8 cellular contexts compared by ENCODE assay signal in genomic region chr7:64562621-64563275, GRCh38. TPM values are rescaled to one million over a fixed set of nuclear protein-coding genes. Genes with fewer than 3 reads are reported as not detected.
DNase-seq lines count a peak whose midpoint lies in the region; ATAC-seq and TF ChIP-seq lines count a peak whose summit lies in the region.

Gene ZNF680, minus strand, starts transcription at chr7:64563071. Its CDS starts 117 bp downstream, at chr7:64562954.

- H2AFZ ChIP-seq in neuronal stem cell (ENCODE audit: low read length), result peak within 1 kb of the TSS; percentile 89

- H3K4me1 ChIP-seq in foreskin keratinocyte (peaks cover 10% of the 10 kb centered on the region), neuronal stem cell (ENCODE audit: control insufficient read depth in 2 of 2, insufficient read depth in 1 of 2, low read depth in 1 of 2, low read length in 2 of 2) (no peaks in the 10 kb centered on the region)

- H3K14ac ChIP-seq in neuronal stem cell (ENCODE audit: low read length), result no peak within 1 kb of the TSS

- H3K18ac ChIP-seq in neuronal stem cell (ENCODE audit: low read length), result peak within 1 kb of the TSS; percentile 52

- peaks cover 2 to 37% of the 10 kb centered on the region in 2 donors for H3K9me3 ChIP-seq in neuronal stem cell (replicated peaks in 1 of 2; ENCODE audit: control insufficient read depth in 2 of 2, insufficient read depth in 1 of 2, low read depth in 1 of 2, low read length in 2 of 2)

- H2BK15ac ChIP-seq in neuronal stem cell (ENCODE audit: low read length), result no peak within 1 kb of the TSS

- TF ChIP-seq POLR2A in Raji (IDR thresholded peaks at IDR 0.05; ENCODE audit: insufficient read depth, low read depth, low read length), result peak; percentile 84

- no peak within 1 kb of the TSS for H4K91ac ChIP-seq in neuronal stem cell (ENCODE audit: low read depth, low read length, poor library complexity)

- no peak within 1 kb of the TSS for H2AK5ac ChIP-seq in neuronal stem cell (ENCODE audit: low read depth, low read length)

- H2BK120ac ChIP-seq in neuronal stem cell (ENCODE audit: low read depth, low read length), result no peak within 1 kb of the TSS

- H3K9ac ChIP-seq in neuronal stem cell (ENCODE audit: low read depth, low read length, poor library complexity), result peak within 1 kb of the TSS; percentile 77

- TF ChIP-seq CTCF in LNCaP clone FGC (IDR thresholded peaks at IDR 0.05; ENCODE audit: control insufficient read depth, extremely low read depth, insufficient read depth), result no peak
- TF ChIP-seq CTCF in foreskin keratinocyte (conservative IDR thresholded peaks at IDR 0.05), result no peak
- TF ChIP-seq CTCF in subcutaneous adipose tissue (IDR thresholded peaks at IDR 0.05; ENCODE audit: low read depth), result no peak

- H3K4me2 ChIP-seq in neuronal stem cell (ENCODE audit: insufficient read depth, low read length, poor library complexity, severe bottlenecking), result no peak within 1 kb of the TSS

- H3K27me3 ChIP-seq in foreskin keratinocyte (no peaks in the 10 kb centered on the region), neuronal stem cell (ENCODE audit: control insufficient read depth in 3 of 3, insufficient read depth in 3 of 3, low read depth in 1 of 3, low read length in 3 of 3) (no peaks in the 10 kb centered on the region)

- H3K4me3 ChIP-seq in LNCaP clone FGC (ENCODE audit: low read depth, low read length) (peak within 1 kb of the TSS; percentile 90), neuronal stem cell (ENCODE audit: low read length in 2 of 2) (peak within 1 kb of the TSS; percentile 87 to 92)

- H3K36me3 ChIP-seq in neuronal stem cell (replicated peaks in 1 of 2; ENCODE audit: control insufficient read depth in 2 of 2, insufficient read depth in 2 of 2, low read length in 2 of 2), result peaks cover 0 to 37% of the 10 kb centered on the region in 2 donors

- peak within 1 kb of the TSS; percentile 8 for H3K27ac ChIP-seq in foreskin keratinocyte
- peak within 1 kb of the TSS; percentile 86 for H3K27ac ChIP-seq in neuronal stem cell (replicated peaks; ENCODE audit: low read length)

- H2BK5ac ChIP-seq in neuronal stem cell (ENCODE audit: low read length), result peak within 1 kb of the TSS; percentile 70

- no peak within 1 kb of the TSS for H4K8ac ChIP-seq in neuronal stem cell (ENCODE audit: low read depth, low read length)

- no CpG with 5 or more reads among the region's 33 CpGs for WGBS in neuronal stem cell (ENCODE audit: extremely low coverage in 2 of 2, insufficient read length in 2 of 2, insufficient replicate concordance in 1 of 2), 2 donors

- no peak within 1 kb of the TSS for H2BK12ac ChIP-seq in neuronal stem cell (ENCODE audit: low read length)

- H3K23ac ChIP-seq in neuronal stem cell (ENCODE audit: low read depth, low read length, poor library complexity), result peak within 1 kb of the TSS; percentile 65

- ATAC-seq in foreskin keratinocyte, result peak; percentile 99

- no peaks in the 10 kb centered on the region for H3K79me1 ChIP-seq in neuronal stem cell (ENCODE audit: low read depth, low read length)

- no peak within 1 kb of the TSS for H3K4ac ChIP-seq in neuronal stem cell (ENCODE audit: low read length)

- DNase-seq in ELF-1 (ENCODE audit: low read depth, low spot score) (peak; percentile 98), GOT3 (lab: John Stamatoyannopoulos, UW) (peak; percentile 59), LNCaP clone FGC (ENCODE audit: low read depth) (peak; percentile 93), foreskin keratinocyte (peak; percentile 80 to 91), neuronal stem cell (ENCODE audit: low spot score) (peak; percentile 75)
- peak; percentile 83 for DNase-seq in activated gamma-delta T cell treated with anti-CD3 and anti-CD28 coated beads, Interleukin-2, amount 50 U/mL, for 16 hours (ENCODE audit: low read depth)

RNA-seq across cellular contexts. Expression of gene ZNF680, which starts in this region (rescaled TPM):
- total RNA-seq in foreskin keratinocyte (6.7 and 8.2 TPM in 2 replicates), subcutaneous adipose tissue (10 to 100 TPM; 19.6 to 20.5 (median 20.1) TPM)
- 1.4 and 1.9 TPM in 2 replicates for polyA plus RNA-seq in foreskin keratinocyte
- 6.4 TPM for polyA plus RNA-seq in neuronal stem cell (2013, experiment 1 of 2)
- 6.7 TPM for polyA plus RNA-seq in neuronal stem cell (2013, experiment 2 of 2)

Comparison
In these comparisons a context has a peak if more than half of its experiments do, and no peak if none do; other contexts are left out.
1. Peak in every context shown above with its lines: DNase-seq, ATAC-seq, H3K4me3 ChIP-seq and H3K27ac ChIP-seq.